Comparison of ENCODE assay signal across 9 cellular contexts in genomic region chr2:85924522-85924921, GRCh38. TPM values are rescaled to one million over a fixed set of nuclear protein-coding genes. Genes with fewer than 3 reads are reported as not detected.
DNase-seq lines count a peak whose midpoint lies in the region; ATAC-seq lines count a peak whose summit lies in the region.
"Had no signal": no experiment of that assay in that cellular context is flagged by ENCODE, and none has a peak within 500 bp of the region (broad histone marks: within the 10 kb centered on the region; RNA-seq: fewer than 3 reads in every experiment).

No MANE protein-coding gene starts in this region.

- H3K4me1 ChIP-seq in naive thymus-derived CD4-positive, alpha-beta T cell (ENCODE audit: control insufficient read depth in 2 of 2, insufficient read depth in 2 of 2, low read length in 2 of 2), result no peaks in the 10 kb centered on the region

- H3K4me3 ChIP-seq in naive thymus-derived CD4-positive, alpha-beta T cell (ENCODE audit: low read length), result no peak overlapping the region
- H3K4me3 ChIP-seq: thoracic aorta had no signal

- DNase-seq in COLO829 (ENCODE audit: low spot score) (peak; percentile 96), SK-MEL-5 (ENCODE audit: low read depth, low spot score) (peak; percentile 99), fibroblast of the conjunctiva (ENCODE audit: low read depth) (peak; percentile 83), putamen (ENCODE audit: low spot score) (peak; percentile 84)
- no peak for DNase-seq in naive thymus-derived CD4-positive, alpha-beta T cell
- no peak for DNase-seq in stimulated activated CD4-positive, alpha-beta T cell treated with anti-CD3 and anti-CD28 coated beads, Interleukin-15, amount 100 ng/mL, for 24 hours
- no peak for DNase-seq in stimulated activated CD4-positive, alpha-beta T cell treated with anti-CD3 and anti-CD28 coated beads, Interleukin-2, amount 100 ng/mL, for 48 hours
- DNase-seq in activated effector memory CD4-positive, alpha-beta T cell treated with Interleukin-2 at 50 U/mL for 16 hours, result no peak

- no peaks in the 10 kb centered on the region for H3K36me3 ChIP-seq in naive thymus-derived CD4-positive, alpha-beta T cell (ENCODE audit: control insufficient read depth in 2 of 3, insufficient read depth in 3 of 3, low read length in 3 of 3)
- H3K36me3 ChIP-seq: thoracic aorta had no signal

- peaks cover 0 to 2% (median 0%) of the 10 kb centered on the region in 5 donors for H3K36me3 Mint-ChIP-seq in naive thymus-derived CD4-positive, alpha-beta T cell

- peaks cover 0 to 1% (median 0%) of the 10 kb centered on the region in 11 donors for H3K9me3 Mint-ChIP-seq in naive thymus-derived CD4-positive, alpha-beta T cell

- H3K27me3 Mint-ChIP-seq in naive thymus-derived CD4-positive, alpha-beta T cell, result peaks cover 0 to 17% (median 0%) of the 10 kb centered on the region in 5 donors

- H3K9me3 ChIP-seq in naive thymus-derived CD4-positive, alpha-beta T cell (ENCODE audit: control insufficient read depth in 2 of 3, low read length in 3 of 3), result no peaks in the 10 kb centered on the region
- H3K9me3 ChIP-seq: thoracic aorta had no signal

- no peaks in the 10 kb centered on the region for H3K27me3 ChIP-seq in naive thymus-derived CD4-positive, alpha-beta T cell (ENCODE audit: control insufficient read depth in 2 of 2, insufficient read depth in 2 of 2, low read length in 2 of 2)

- in situ Hi-C loops in SK-MEL-5 (cut with HindIII; ENCODE audit: low pct_unique_long_range_greater_than_20kb, low sequenced_read_pairs), result no loop called here

- no peak overlapping the region for H3K4me3 Mint-ChIP-seq in naive thymus-derived CD4-positive, alpha-beta T cell

- intact Hi-C loops in naive thymus-derived CD4-positive, alpha-beta T cell (cut with micrococcal nuclease), result no loop called here

- ATAC-seq in naive thymus-derived CD4-positive, alpha-beta T cell, result no peak

- peak overlapping the region in 3 of 9 donors; percentile 5 to 33 (median 10) for H3K27ac Mint-ChIP-seq in naive thymus-derived CD4-positive, alpha-beta T cell

- CTCF ChIA-PET in naive thymus-derived CD4-positive, alpha-beta T cell (lab: Charles Lee), result no interaction called here

- H3K4me1 Mint-ChIP-seq in naive thymus-derived CD4-positive, alpha-beta T cell, result peaks cover 12 to 23% (median 17%) of the 10 kb centered on the region in 7 donors

- POLR2A ChIA-PET in naive thymus-derived CD4-positive, alpha-beta T cell (lab: Charles Lee), result no interaction called here

- H3K27ac ChIP-seq in naive thymus-derived CD4-positive, alpha-beta T cell (ENCODE audit: low read depth, low read length), result no peak overlapping the region
- H3K27ac ChIP-seq: thoracic aorta had no signal

RNA-seq across cellular contexts. Expression of gene ST3GAL5, which starts 35.7 kb away (rescaled TPM):
- 70.8 and 71.0 TPM in 2 replicates for total RNA-seq in SK-MEL-5 (2014; rRNA removed; shearing (Covaris generic))
- 40.6 and 53.3 TPM in 2 replicates for polyA plus RNA-seq in SK-MEL-5 (2015; cell fraction: cytosol; rRNA removed)
- polyA plus RNA-seq in SK-MEL-5 (2015; cell fraction: nucleus; rRNA removed), result 57.8 and 64.6 TPM in 2 replicates
- 10 to 100 TPM; 37.9 to 53.6 (median 43.0) TPM for total RNA-seq in naive thymus-derived CD4-positive, alpha-beta T cell
- 10 to 100 TPM; 15.0 to 16.8 TPM for polyA plus RNA-seq in naive thymus-derived CD4-positive, alpha-beta T cell

Comparison
In these comparisons a context has a peak if more than half of its experiments do, and no peak if none do; other contexts are left out.
1. DNase-seq: peak in COLO829 (single experiment), SK-MEL-5 (single experiment), fibroblast of the conjunctiva (single experiment) and putamen (single experiment); none in naive thymus-derived CD4-positive, alpha-beta T cell (0 of 9), stimulated activated CD4-positive, alpha-beta T cell treated with anti-CD3 and anti-CD28 coated beads, Interleukin-15, amount 100 ng/mL, for 24 hours (single experiment), stimulated activated CD4-positive, alpha-beta T cell treated with anti-CD3 and anti-CD28 coated beads, Interleukin-2, amount 100 ng/mL, for 48 hours (0 of 2) and activated effector memory CD4-positive, alpha-beta T cell treated with Interleukin-2 at 50 U/mL for 16 hours (single experiment).